17 cellular contexts compared by ENCODE assay signal in the genomic region with DNA sequence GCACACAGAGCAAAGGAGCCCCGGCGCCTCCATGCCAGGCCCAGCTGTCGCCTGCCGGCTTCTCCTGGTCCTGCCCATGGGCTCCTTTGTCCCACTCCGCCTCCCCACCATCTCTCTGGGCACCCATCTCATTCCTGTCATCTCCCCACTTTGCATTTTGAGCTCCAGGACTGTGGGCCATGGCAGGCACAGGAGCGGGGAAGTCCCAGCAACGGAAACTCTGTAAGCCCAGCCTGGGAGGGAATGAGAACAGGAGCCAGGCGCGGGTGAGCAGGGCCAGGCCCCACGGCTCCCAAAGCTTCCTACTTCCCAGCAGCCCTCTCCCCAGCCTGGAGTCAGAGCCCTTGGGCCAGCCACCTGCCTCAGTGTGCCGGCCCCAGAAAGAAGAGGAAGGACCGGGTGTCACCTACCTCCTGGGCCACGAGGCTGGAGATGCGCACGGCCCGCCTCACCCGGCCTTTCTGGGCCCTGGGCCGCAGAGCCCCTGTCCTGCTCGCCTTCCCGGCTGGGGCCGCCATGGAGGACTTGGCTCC. TPM values are rescaled to one million over a fixed set of nuclear protein-coding genes. Genes with fewer than 3 reads are reported as not detected.
A peak's percentile ranks its signal among the peaks of the same experiment; 100 is the strongest.
DNase-seq lines count a peak whose midpoint lies in the region; ATAC-seq and TF ChIP-seq lines count a peak whose summit lies in the region.
"Had no signal": no experiment of that assay in that cellular context is flagged by ENCODE, and none has a peak within 500 bp of the region (broad histone marks: within the 10 kb centered on the region; RNA-seq: fewer than 3 reads in every experiment).

No MANE protein-coding gene starts in this region.

- H3K14ac ChIP-seq in IMR-90 (replicated peaks; ENCODE audit: low read depth, low read length) = no peak overlapping the region

- H3K4me2 ChIP-seq in IMR-90 (ENCODE audit: low read depth, low read length) = no peak overlapping the region; the same call in 1 of the 2 replicates
- H3K4me2 ChIP-seq in OCI-LY7 (ENCODE audit: low read length) = no peak overlapping the region

- H4K91ac ChIP-seq in IMR-90 (ENCODE audit: insufficient read depth, low read depth, low read length) = no peak overlapping the region

- no peak overlapping the region for H2BK120ac ChIP-seq in IMR-90 (ENCODE audit: low read depth, low read length)

- H2BK5ac ChIP-seq in IMR-90 (ENCODE audit: low read depth, low read length, poor library complexity, severe bottlenecking) = no peak overlapping the region

- H2AFZ ChIP-seq in IMR-90 (replicated peaks; ENCODE audit: low read length, poor library complexity) (peak overlapping the region; percentile 34), OCI-LY7 (ENCODE audit: low read length) (no peak overlapping the region)

- H3K79me1 ChIP-seq in IMR-90 (ENCODE audit: low read depth in 1 of 2, low read length in 2 of 2) = no peaks in the 10 kb centered on the region

- no peaks in the 10 kb centered on the region for H3K9me3 Mint-ChIP-seq in nephron
- H3K9me3 Mint-ChIP-seq: dendritic cell treated with granulocyte-macrophage colony-stimulating factor and Interleukin-4, amounts not matched to agents 40 ng/mL and 50 ng/mL, for 4 days had no signal

- H4K5ac ChIP-seq in IMR-90 (ENCODE audit: low read depth, low read length) = no peak overlapping the region; the same call in 1 of the 2 replicates

- TF ChIP-seq EP300 in esophagus muscularis mucosa (IDR thresholded peaks at IDR 0.05) (no peak), suprapubic skin (IDR thresholded peaks at IDR 0.05) (no peak)

- H3K27me3 ChIP-seq in IMR-90 (ENCODE audit: control insufficient read depth, insufficient read depth, low read length) (no peaks in the 10 kb centered on the region), esophagus muscularis mucosa (peaks cover 0 to 5% (median 0%) of the 10 kb centered on the region in 4 donors), suprapubic skin (peaks cover 82% of the 10 kb centered on the region)

- no peak for TF ChIP-seq RAD21 in IMR-90 (IDR thresholded peaks at IDR 0.05; ENCODE audit: low read length)

- H3K36me3 ChIP-seq in IMR-90 (ENCODE audit: control insufficient read depth, insufficient read depth, low read length) (peaks cover 10% of the 10 kb centered on the region; the same call in 1 of the 2 replicates), esophagus muscularis mucosa (peaks cover 14 to 32% (median 23%) of the 10 kb centered on the region in 4 donors), suprapubic skin (no peaks in the 10 kb centered on the region), OCI-LY7 (ENCODE audit: insufficient read depth, low read length) (no peaks in the 10 kb centered on the region)

- peak overlapping the region; percentile 2; the same call in 1 of the 2 replicates for H3K9ac ChIP-seq in IMR-90 (ENCODE audit: low read depth, low read length)

- H2AK9ac ChIP-seq in IMR-90 (replicated peaks; ENCODE audit: low read depth, low read length, poor library complexity) = no peak overlapping the region

- no peaks in the 10 kb centered on the region for H3K27me3 Mint-ChIP-seq in nephron (ENCODE audit: low read depth)

- H3K4me1 ChIP-seq in IMR-90 (ENCODE audit: control insufficient read depth, insufficient read depth, low read length) (peaks cover 8% of the 10 kb centered on the region; the same call in 1 of the 2 replicates), esophagus muscularis mucosa (peaks cover 47 to 64% (median 57%) of the 10 kb centered on the region in 4 donors), suprapubic skin (peaks cover 23% of the 10 kb centered on the region), OCI-LY7 (ENCODE audit: insufficient read depth, low read length, poor library complexity, severe bottlenecking) (peaks cover under 1% of the 10 kb centered on the region)

- no peaks in the 10 kb centered on the region for H3K79me2 ChIP-seq in OCI-LY7 (ENCODE audit: insufficient read depth, low read depth, low read length)

- intact Hi-C loops in IMR-90 (cut with micrococcal nuclease) (no loop called here), esophagus muscularis mucosa (cut with DNase I) (loop anchor here (5.0 kb wide), 1 partner anchor 53 kb away; no protein-coding TSS in a partner anchor), OCI-LY7 (cut with micrococcal nuclease; ENCODE audit: unreplicated experiment) (no loop called here)

- H4K8ac ChIP-seq in IMR-90 (ENCODE audit: low read depth in 2 of 2, low read length in 2 of 2) = no peak overlapping the region

- TF ChIP-seq POLR2A in IMR-90 (IDR thresholded peaks at IDR 0.05; ENCODE audit: low read depth, low read length) (no peak), esophagus muscularis mucosa (IDR thresholded peaks at IDR 0.05; ENCODE audit: low read depth) (no peak), suprapubic skin (IDR thresholded peaks at IDR 0.05) (no peak)

- DNase-seq in IMR-90 (no peak), esophagus muscularis mucosa (ENCODE audit: extremely low spot score) (no peak), suprapubic skin (ENCODE audit: low spot score in 2 of 2) (no peak), OCI-LY7 (ENCODE audit: low spot score) (no peak), NCI-H1436 treated with DMSO at 0.1 percent for 48 hours (lab: John Stamatoyannopoulos, UW) (no peak)
- DNase-seq in stimulated activated CD4-positive, alpha-beta T cell treated with anti-CD3 and anti-CD28 coated beads, Interleukin-12 subunit alpha, Interleukin-12 subunit beta, amount 100 ng/mL, for 4 hours = no peak
- DNase-seq in activated CD4-positive, alpha-beta T cell treated with anti-CD3 and anti-CD28 coated beads, Interleukin-2, amount 50 U/mL, for 1 hour = no peak
- DNase-seq: activated gamma-delta T cell treated with Interleukin-2 at 50 U/mL for 16 hours; aorta; kidney glomerular epithelial cell; NCI-H2107; stimulated activated CD4-positive, alpha-beta T cell treated with anti-CD3 and anti-CD28 coated beads, Interleukin-4, amount 100 ng/mL, for 24 hours; T-helper 2 cell had no signal

- H3K23ac ChIP-seq in IMR-90 (ENCODE audit: low read depth, low read length) = no peak overlapping the region

- H4K20me1 ChIP-seq in IMR-90 (ENCODE audit: insufficient read depth, low read length) (no peaks in the 10 kb centered on the region; the same call in 1 of the 2 replicates), OCI-LY7 (ENCODE audit: insufficient read depth, low read length) (no peaks in the 10 kb centered on the region)

- no peak overlapping the region for H2BK15ac ChIP-seq in IMR-90 (ENCODE audit: low read depth, low read length)

- peaks cover 8% of the 10 kb centered on the region for H3K36me3 Mint-ChIP-seq in nephron (ENCODE audit: low read depth)

- no peak overlapping the region for H2BK20ac ChIP-seq in IMR-90 (ENCODE audit: low read depth, low read length)

- POLR2A ChIA-PET in IMR-90 (lab: Charles Lee; ENCODE audit: unreplicated experiment) = interaction anchor here (0.6 kb wide), 1 partner anchor 176 kb away, joined by 4 read pairs; no protein-coding TSS in a partner anchor
- POLR2A ChIA-PET in OCI-LY7 (lab: Charles Lee) = no interaction called here

- 70% methylated on average over 14 of the region's 21 CpGs; no CpG with 5 or more reads in 1 of the 2 experiments for WGBS in IMR-90 (ENCODE audit: extremely low coverage in 2 of 2, insufficient read length in 1 of 2), 2 experiments
- 48% methylated on average over 19 of the region's 21 CpGs for WGBS in esophagus muscularis mucosa
- 69% methylated on average over 9 of the region's 21 CpGs for WGBS in suprapubic skin

- peak overlapping the region; percentile 71 to 92 (median 85) for H3K27ac Mint-ChIP-seq in nephron
- H3K27ac Mint-ChIP-seq: dendritic cell treated with granulocyte-macrophage colony-stimulating factor and Interleukin-4, amounts not matched to agents 40 ng/mL and 50 ng/mL, for 4 days had no signal

- in situ Hi-C loops in IMR-90 (cut with MboI; ENCODE audit: low sequenced_read_pairs) = no loop called here

- no peak overlapping the region for H3K4me3 ChIP-seq in IMR-90 (ENCODE audit: insufficient read depth, low read depth, low read length)
- H3K4me3 ChIP-seq in esophagus muscularis mucosa = peak overlapping the region; percentile 37 to 49 (median 44)
- H3K4me3 ChIP-seq in suprapubic skin = peak overlapping the region; percentile 27
- no peak overlapping the region for H3K4me3 ChIP-seq in OCI-LY7 (ENCODE audit: low read depth, low read length, poor library complexity, severe bottlenecking)

- no peaks in the 10 kb centered on the region for H3K9me2 ChIP-seq in OCI-LY7 (ENCODE audit: insufficient read depth, low read length)

- BruUV-seq in IMR-90 (replicated peaks; lab: Mats Ljungman, UMichigan) (no TSS peak), OCI-LY7 (replicated peaks; lab: Mats Ljungman, UMichigan) (no TSS peak)

- H3K27ac ChIP-seq in IMR-90 (ENCODE audit: insufficient read depth, low read length) = no peak overlapping the region
- peak overlapping the region; percentile 77 to 88 (median 84) for H3K27ac ChIP-seq in esophagus muscularis mucosa (replicated peaks in 1 of 4)
- H3K27ac ChIP-seq in suprapubic skin = no peak overlapping the region
- no peak overlapping the region for H3K27ac ChIP-seq in OCI-LY7 (ENCODE audit: low read depth, low read length, poor library complexity, severe bottlenecking)

- H3K4me3 Mint-ChIP-seq in nephron = peak overlapping the region; percentile 71 to 82 (median 82)
- H3K4me3 Mint-ChIP-seq: dendritic cell treated with granulocyte-macrophage colony-stimulating factor and Interleukin-4, amounts not matched to agents 40 ng/mL and 50 ng/mL, for 4 days had no signal

- H3K56ac ChIP-seq in IMR-90 (ENCODE audit: extremely low read depth, insufficient read depth, low read length) = no peak overlapping the region

- CTCF ChIA-PET in IMR-90 (lab: Yijun Ruan, JAX) = no interaction called here
- CTCF ChIA-PET in OCI-LY7 (lab: Charles Lee; ENCODE audit: unreplicated experiment) = no interaction called here

- no peaks in the 10 kb centered on the region for H3K9me1 ChIP-seq in IMR-90 (ENCODE audit: insufficient read depth, low read length)

- no peak overlapping the region for H2AK5ac ChIP-seq in IMR-90 (ENCODE audit: low read depth, low read length)

- peaks cover 43% of the 10 kb centered on the region for H3K4me1 Mint-ChIP-seq in nephron

- dilution Hi-C loops in IMR-90 (cut with HindIII; ENCODE audit: low sequenced_read_pairs, unreplicated experiment) = no loop called here

- H3K9me3 ChIP-seq in IMR-90 (ENCODE audit: control insufficient read depth, insufficient read depth, low read length) (no peaks in the 10 kb centered on the region), esophagus muscularis mucosa (no peaks in the 10 kb centered on the region), suprapubic skin (no peaks in the 10 kb centered on the region), OCI-LY7 (ENCODE audit: low read length) (no peaks in the 10 kb centered on the region)

- no peak for TF ChIP-seq CTCF in IMR-90 (conservative IDR thresholded peaks at IDR 0.05; ENCODE audit: low read depth, low read length)
- TF ChIP-seq CTCF in esophagus muscularis mucosa (IDR thresholded peaks at IDR 0.05) = no peak
- no peak for TF ChIP-seq CTCF in nephron (IDR thresholded peaks at IDR 0.05; ENCODE audit: unreplicated experiment in 3 of 3)
- no peak for TF ChIP-seq CTCF in suprapubic skin (IDR thresholded peaks at IDR 0.05)
- no peak for TF ChIP-seq CTCF in OCI-LY7 (conservative IDR thresholded peaks at IDR 0.05; ENCODE audit: low read length)

- H3K4ac ChIP-seq in IMR-90 (ENCODE audit: low read depth, low read length) = no peak overlapping the region

- H3K18ac ChIP-seq in IMR-90 (ENCODE audit: low read depth, low read length) = no peak overlapping the region; the same call in 1 of the 2 replicates

- peak; percentile 7 for ATAC-seq in IMR-90 (ENCODE audit: low read depth)
- ATAC-seq: activated CD4-positive, CD25-positive, alpha-beta regulatory T cell treated with anti-CD3 and anti-CD28 coated beads, Interleukin-2, amount 50 U/mL, for 24 hours; HCT116 had no signal

RNA-seq across cellular contexts. Expression of a gene that starts 23.1 kb away (rescaled TPM):
- total RNA-seq in IMR-90 (2012; rRNA removed) = 0.56 and 0.90 TPM in 2 replicates
- polyA plus RNA-seq in IMR-90 (2012; rRNA removed) = 1.6 and 2.1 TPM in 2 replicates
- polyA plus RNA-seq in IMR-90 (2012; cell fraction: cytosol; rRNA removed) = 0.74 and 2.5 TPM in 2 replicates
- 1.2 and 2.0 TPM in 2 replicates for polyA plus RNA-seq in IMR-90 (2012; cell fraction: nucleus; rRNA removed; ENCODE audit: low replicate concordance)
- total RNA-seq in esophagus muscularis mucosa = 10 to 100 TPM; 29.8 to 71.7 (median 42.5) TPM
- under 1 TPM in 1 of 4 donors, not detected in 3; 0.70 TPM for total RNA-seq in suprapubic skin
- 4.0 and 7.5 TPM in 2 replicates for total RNA-seq in OCI-LY7 (2014; rRNA removed; shearing (Covaris generic))
- total RNA-seq in OCI-LY7 (2022) = 5.8 and 6.2 TPM in 2 replicates

RNA-seq across cellular contexts. Expression of a gene that starts 35.8 kb away (rescaled TPM):
- total RNA-seq in IMR-90 (2012; rRNA removed) (0.28 and 0.72 TPM in 2 replicates), esophagus muscularis mucosa (10 to 100 TPM in 3 of 4 donors, 1 to 10 TPM in 1; 3.7 to 20.2 (median 16.2) TPM), suprapubic skin (10 to 100 TPM in 1 of 4 donors, 1 to 10 TPM in 3; 2.6 to 10.9 (median 6.8) TPM), OCI-LY7 (2022) (0.30 and 0.78 TPM in 2 replicates)
- polyA plus RNA-seq in IMR-90 (2012; rRNA removed) = 2.0 and 2.9 TPM in 2 replicates
- polyA plus RNA-seq in IMR-90 (2012; cell fraction: cytosol; rRNA removed) = 1.2 and 1.9 TPM in 2 replicates
- polyA plus RNA-seq in IMR-90 (2012; cell fraction: nucleus; rRNA removed; ENCODE audit: low replicate concordance) = 1.0 and 3.3 TPM in 2 replicates
- 0.41 and 0.82 TPM in 2 replicates for total RNA-seq in OCI-LY7 (2014; rRNA removed; shearing (Covaris generic))

Comparison
In these comparisons a context has a peak if more than half of its experiments do, and no peak if none do; other contexts are left out.
1. H3K27ac ChIP-seq: peak in esophagus muscularis mucosa (4 of 4); none in IMR-90 (single experiment), suprapubic skin (single experiment) and OCI-LY7 (single experiment).
2. H3K4me3 ChIP-seq: peak in esophagus muscularis mucosa (4 of 4) and suprapubic skin (single experiment); none in IMR-90 (single experiment) and OCI-LY7 (single experiment).